11 cellular contexts compared by ENCODE assay signal in the genomic region with DNA sequence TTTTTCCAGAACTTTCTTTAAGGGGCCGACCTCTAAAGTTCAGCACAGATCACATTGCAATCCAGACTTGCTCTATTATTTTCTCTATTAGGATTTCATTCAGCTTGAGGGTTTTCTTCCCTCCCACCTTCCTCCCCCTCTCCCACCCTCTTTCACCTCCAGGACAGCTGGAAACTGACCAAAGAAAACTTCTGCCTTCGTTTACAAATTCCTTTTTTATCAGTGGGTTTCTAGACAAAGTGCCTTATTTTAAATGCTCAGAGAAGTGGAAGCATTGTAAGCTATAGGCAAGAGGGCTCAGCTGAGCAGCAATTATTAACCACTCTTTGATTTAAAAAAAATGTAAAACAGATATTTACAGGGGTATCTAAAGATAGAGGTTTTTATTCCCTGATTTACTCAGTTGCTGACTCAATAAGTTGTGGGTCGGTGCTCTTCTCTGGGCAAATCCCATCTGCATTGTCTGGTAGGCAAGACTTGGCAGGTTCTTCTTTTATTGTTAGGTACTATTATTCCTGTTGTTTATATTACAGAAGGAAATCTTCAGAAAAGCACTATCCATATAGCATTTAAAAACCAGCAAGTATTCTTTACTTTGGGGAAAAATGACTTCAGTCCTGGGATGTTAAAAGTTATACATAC.
DNase-seq lines count a peak whose midpoint lies in the region; FAIRE-seq and TF ChIP-seq lines count a peak whose summit lies in the region.
"Had no signal": no experiment of that assay in that cellular context is flagged by ENCODE, and none has a peak within 500 bp of the region (broad histone marks: within the 10 kb centered on the region; RNA-seq: fewer than 3 reads in every experiment).

No MANE protein-coding gene starts in this region.

- no peak for TF ChIP-seq CTCF in AG04450 (IDR thresholded peaks at IDR 0.05; ENCODE audit: low read depth, low read length)
- TF ChIP-seq CTCF in WI38 (IDR thresholded peaks at IDR 0.05; ENCODE audit: low read depth, low read length): no peak
- TF ChIP-seq CTCF in fibroblast of villous mesenchyme (IDR thresholded peaks at IDR 0.05; ENCODE audit: insufficient read depth, low read depth, low read length): no peak
- no peak for TF ChIP-seq CTCF in progenitor cell of endocrine pancreas (IDR thresholded peaks at IDR 0.05; ENCODE audit: unreplicated experiment)
- no peak for TF ChIP-seq CTCF in PC-9 (conservative IDR thresholded peaks at IDR 0.05)

- no peak for FAIRE-seq in GM12892 (lab: Jason Lieb, UNC)

- no peaks in the 10 kb centered on the region for H3K9me3 Mint-ChIP-seq in progenitor cell of endocrine pancreas (ENCODE audit: low read depth)
- H3K9me3 Mint-ChIP-seq: CD14-positive monocyte had no signal

- peak overlapping the region; percentile 74 for H3K27ac Mint-ChIP-seq in progenitor cell of endocrine pancreas
- H3K27ac Mint-ChIP-seq: CD14-positive monocyte had no signal

- DNase-seq in AG04450 (ENCODE audit: low read depth, low spot score): no peak
- DNase-seq in fibroblast of villous mesenchyme (ENCODE audit: low read depth): peak; percentile 78
- DNase-seq in progenitor cell of endocrine pancreas (ENCODE audit: low spot score, unreplicated experiment): no peak
- no peak for DNase-seq in GM12892 (ENCODE audit: insufficient read length)
- no peak for DNase-seq in PC-9
- no peak for DNase-seq in Karpas-422
- no peak for DNase-seq in NCI-H1930 (lab: John Stamatoyannopoulos, UW)
- DNase-seq: activated naive CD4-positive, alpha-beta T cell; NCI-H446 treated with DMSO at 0.1 percent for 48 hours had no signal

- H3K36me3 Mint-ChIP-seq in progenitor cell of endocrine pancreas (ENCODE audit: insufficient read depth): no peaks in the 10 kb centered on the region
- H3K36me3 Mint-ChIP-seq: CD14-positive monocyte had no signal

- H3K36me3 ChIP-seq in PC-9 (ENCODE audit: low read depth): no peaks in the 10 kb centered on the region
- no peaks in the 10 kb centered on the region for H3K36me3 ChIP-seq in Karpas-422 (ENCODE audit: insufficient read depth, low read length)

- no peak overlapping the region for H3K9ac ChIP-seq in Karpas-422 (ENCODE audit: low read length)

- POLR2A ChIA-PET in AG04450 (lab: Yijun Ruan, JAX): interaction anchor here (0.8 kb wide), 1 partner anchor 256 kb away, joined by 3 read pairs; no protein-coding TSS in a partner anchor
- POLR2A ChIA-PET in PC-9 (lab: Charles Lee; ENCODE audit: unreplicated experiment): no interaction called here

- H4K20me1 ChIP-seq in PC-9 (ENCODE audit: insufficient read depth) (no peaks in the 10 kb centered on the region), Karpas-422 (ENCODE audit: insufficient read depth, low read depth, low read length) (no peaks in the 10 kb centered on the region)

- H3K4me1 ChIP-seq in PC-9 (replicated peaks; ENCODE audit: insufficient read depth): no peaks in the 10 kb centered on the region
- H3K4me1 ChIP-seq in Karpas-422 (ENCODE audit: low read length): no peaks in the 10 kb centered on the region

- BruUV-seq in PC-9 (replicated peaks; lab: Mats Ljungman, UMichigan): no TSS peak

- no peaks in the 10 kb centered on the region for H3K79me2 ChIP-seq in PC-9 (ENCODE audit: low read depth)
- no peaks in the 10 kb centered on the region for H3K79me2 ChIP-seq in Karpas-422 (ENCODE audit: low read length)

- H3K27me3 Mint-ChIP-seq in progenitor cell of endocrine pancreas: no peaks in the 10 kb centered on the region

- intact Hi-C loops in PC-9 (cut with micrococcal nuclease; ENCODE audit: unreplicated experiment): no loop called here

- no peaks in the 10 kb centered on the region for H3K27me3 ChIP-seq in AG04450 (ENCODE audit: control insufficient read depth, insufficient read depth, low read length)
- H3K27me3 ChIP-seq in PC-9 (ENCODE audit: insufficient read depth, low read depth): no peaks in the 10 kb centered on the region
- no peaks in the 10 kb centered on the region for H3K27me3 ChIP-seq in Karpas-422 (ENCODE audit: low read length)

- CTCF ChIA-PET in AG04450 (lab: Charles Lee): no interaction called here
- CTCF ChIA-PET in PC-9 (lab: Charles Lee): no interaction called here

- no peak overlapping the region for H2AFZ ChIP-seq in PC-9
- no peak overlapping the region for H2AFZ ChIP-seq in Karpas-422 (ENCODE audit: low read length)

- H3K27ac ChIP-seq in AG04450 (ENCODE audit: low read depth, low read length): peak overlapping the region; percentile 40
- H3K27ac ChIP-seq in PC-9: no peak overlapping the region
- H3K27ac ChIP-seq in Karpas-422 (ENCODE audit: low read length): no peak overlapping the region

- H3K9me2 ChIP-seq in PC-9 (ENCODE audit: insufficient read depth) (no peaks in the 10 kb centered on the region), Karpas-422 (replicated peaks; ENCODE audit: insufficient read depth, low read length) (no peaks in the 10 kb centered on the region)

- H3F3A ChIP-seq in PC-9 (ENCODE audit: insufficient read depth, low read depth): no peaks in the 10 kb centered on the region

- peaks cover 35% of the 10 kb centered on the region for H3K4me1 Mint-ChIP-seq in progenitor cell of endocrine pancreas (ENCODE audit: low read depth)
- H3K4me1 Mint-ChIP-seq: CD14-positive monocyte had no signal

- TF ChIP-seq POLR2A in GM12892 (IDR thresholded peaks at IDR 0.05; ENCODE audit: low read depth, low read length): no peak

- H3K9me3 ChIP-seq in AG04450 (ENCODE audit: control insufficient read depth, insufficient read depth, low read length): no peaks in the 10 kb centered on the region
- no peaks in the 10 kb centered on the region for H3K9me3 ChIP-seq in PC-9 (ENCODE audit: insufficient read depth, low read depth)
- H3K9me3 ChIP-seq in Karpas-422 (ENCODE audit: low read length): no peaks in the 10 kb centered on the region

- H3K4me3 ChIP-seq in AG04450 (ENCODE audit: low read depth, low read length) (peak overlapping the region; percentile 84), WI38 (ENCODE audit: low read depth, low read length) (peak overlapping the region; percentile 93), fibroblast of villous mesenchyme (ENCODE audit: low read depth, low read length) (peak overlapping the region; percentile 89), PC-9 (no peak overlapping the region), Karpas-422 (ENCODE audit: low read length) (no peak overlapping the region)

- H3K4me3 Mint-ChIP-seq in progenitor cell of endocrine pancreas (ENCODE audit: low read depth): no peak overlapping the region
- H3K4me3 Mint-ChIP-seq: CD14-positive monocyte had no signal

- H3K4me2 ChIP-seq in PC-9: no peak overlapping the region
- no peak overlapping the region for H3K4me2 ChIP-seq in Karpas-422 (ENCODE audit: low read depth, low read length, poor library complexity, severe bottlenecking)

Comparison
In these comparisons a context has a peak if more than half of its experiments do, and no peak if none do; other contexts are left out.
1. H3K4me3 ChIP-seq: peak in AG04450 (single experiment), WI38 (single experiment) and fibroblast of villous mesenchyme (single experiment); none in PC-9 (single experiment) and Karpas-422 (single experiment).